32 cellular contexts compared by ENCODE assay signal in the genomic region with DNA sequence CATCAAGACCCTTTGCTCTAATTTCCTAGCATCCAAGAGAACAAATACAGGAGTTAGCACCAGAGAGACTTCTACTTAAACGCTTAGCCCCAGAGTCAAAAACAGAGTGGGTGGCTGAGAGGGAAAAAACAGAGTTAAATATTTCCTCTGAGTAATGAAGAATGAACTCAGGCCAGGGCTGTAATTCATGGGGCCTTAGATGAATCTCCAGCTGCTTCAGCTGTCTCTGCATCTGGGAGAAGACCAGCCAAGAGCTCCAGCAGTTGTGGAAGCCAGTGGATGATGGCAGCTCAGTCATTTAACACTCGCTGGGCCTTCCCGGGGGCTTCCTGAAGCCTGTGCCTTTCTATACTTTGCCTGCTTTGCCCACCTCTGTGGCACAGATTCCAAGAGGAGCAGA. TPM values are rescaled to one million over a fixed set of nuclear protein-coding genes. Genes with fewer than 3 reads are reported as not detected.
DNase-seq lines count a peak whose midpoint lies in the region; ATAC-seq and TF ChIP-seq lines count a peak whose summit lies in the region.
"Had no signal": no experiment of that assay in that cellular context is flagged by ENCODE, and none has a peak within 500 bp of the region (broad histone marks: within the 10 kb centered on the region; RNA-seq: fewer than 3 reads in every experiment).

No MANE protein-coding gene starts in this region.

- H3K9ac ChIP-seq in GM23248 = no peak overlapping the region
- H3K9ac ChIP-seq: BLaER1, neural progenitor cell had no signal

- in situ Hi-C loops in GM23248 (cut with MboI) = loop anchor here (10.0 kb wide), 1 partner anchor 392 kb away; no protein-coding TSS in a partner anchor

- H3K9me2 ChIP-seq in GM23248 (ENCODE audit: insufficient read depth) = no peaks in the 10 kb centered on the region

- H3K27me3 ChIP-seq in GM23248 (replicated peaks; ENCODE audit: insufficient read depth) = no peaks in the 10 kb centered on the region
- H3K27me3 ChIP-seq: BLaER1, right lobe of liver, tibial artery had no signal

- H4K20me1 ChIP-seq in GM23248 (ENCODE audit: insufficient read depth) = no peaks in the 10 kb centered on the region
- H4K20me1 ChIP-seq: BLaER1 had no signal

- no peaks in the 10 kb centered on the region for H3K79me2 ChIP-seq in GM23248 (ENCODE audit: insufficient read depth)

- H3K9me3 Mint-ChIP-seq in progenitor cell of endocrine pancreas (ENCODE audit: low read depth) = no peaks in the 10 kb centered on the region
- H3K9me3 Mint-ChIP-seq: activated CD4-positive, alpha-beta memory T cell treated with anti-CD3 and anti-CD28 coated beads, Interleukin-2, amount 10 ng/mL, durations not matched to agents 7 days and 5 days; H9 had no signal

- no peaks in the 10 kb centered on the region for H3K4me1 Mint-ChIP-seq in progenitor cell of endocrine pancreas (ENCODE audit: low read depth)
- H3K4me1 Mint-ChIP-seq: neural progenitor cell had no signal

- H3K36me3 ChIP-seq in GM23248 (ENCODE audit: low read depth) = no peaks in the 10 kb centered on the region
- H3K36me3 ChIP-seq: BLaER1, neural progenitor cell, right lobe of liver, tibial artery had no signal

- peak overlapping the region; percentile 41 for H3K27ac ChIP-seq in GM23248
- H3K27ac ChIP-seq: BLaER1, HL-60, neural progenitor cell, right lobe of liver had no signal

- H3K27me3 Mint-ChIP-seq in progenitor cell of endocrine pancreas = peaks cover 54% of the 10 kb centered on the region

- peaks cover 28% of the 10 kb centered on the region for H3F3A ChIP-seq in GM23248 (ENCODE audit: insufficient read depth)

- WGBS in GM23248 (ENCODE audit: low coverage in 1 of 2, low lambda C conversion rate in 2 of 2, missing lambda C conversion rate in 2 of 2), 2 experiments = 1 to 2% methylated on average over 3 of the region's 3 CpGs

- no peaks in the 10 kb centered on the region for H3K36me3 Mint-ChIP-seq in progenitor cell of endocrine pancreas (ENCODE audit: insufficient read depth)
- H3K36me3 Mint-ChIP-seq: activated naive CD4-positive, alpha-beta T cell treated with anti-CD3 and anti-CD28 coated beads, Interleukin-2, amount 10 ng/mL, durations not matched to agents 7 days and 5 days; neural progenitor cell had no signal

- peak; percentile 72 for DNase-seq in AG10803 (ENCODE audit: low read depth)
- DNase-seq in GM23248 = peak; percentile 83
- DNase-seq in fibroblast of the aortic adventitia (ENCODE audit: low read depth) = peak; percentile 60
- no peak for DNase-seq in omental fat pad (ENCODE audit: low spot score)
- DNase-seq in HCEC 1CT = no peak
- DNase-seq in NCI-H1417 treated with DMSO at 0.1 percent for 48 hours (lab: John Stamatoyannopoulos, UW) = no peak
- no peak for DNase-seq in progenitor cell of endocrine pancreas (ENCODE audit: low spot score, unreplicated experiment)
- DNase-seq in activated T-cell treated with anti-CD3 and anti-CD28 coated beads, Interleukin-2, amount 50 U/mL, for 48 hours = no peak
- DNase-seq: activated CD4-positive, alpha-beta memory T cell treated with anti-CD3 and anti-CD28 coated beads, Interleukin-2, amount 10 ng/mL, durations not matched to agents 7 days and 5 days; activated CD4-positive, alpha-beta T cell treated with anti-CD3 and anti-CD28 coated beads for 1 hour; activated CD8-positive, alpha-beta memory T cell treated with anti-CD3 and anti-CD28 coated beads, Interleukin-2, amount 50 U/mL, for 48 hours; activated naive CD4-positive, alpha-beta T cell treated with anti-CD3 and anti-CD28 coated beads, Interleukin-2, amount 10 ng/mL, durations not matched to agents 7 days and 5 days; amygdala; effector CD4-positive, alpha-beta T cell; H9; head of caudate nucleus; kidney glomerular epithelial cell; NCI-H1436 treated with DMSO at 0.1 percent for 48 hours; NCI-H2081 treated with DMSO at 0.1 percent for 48 hours; NCI-H345; NCI-H69; right lobe of liver; SHP77 treated with DMSO at 0.1 percent for 48 hours; stimulated activated CD4-positive, alpha-beta T cell treated with anti-CD3 and anti-CD28 coated beads, Interleukin-4, amount 100 ng/mL, for 4 hours; tibial artery had no signal

- no peak for TF ChIP-seq CTCF in AG10803 (conservative IDR thresholded peaks at IDR 0.05; ENCODE audit: low read length)
- no peak for TF ChIP-seq CTCF in fibroblast of the aortic adventitia (IDR thresholded peaks at IDR 0.05; ENCODE audit: insufficient read depth, low read length)
- no peak for TF ChIP-seq CTCF in omental fat pad (IDR thresholded peaks at IDR 0.05)
- TF ChIP-seq CTCF in progenitor cell of endocrine pancreas (IDR thresholded peaks at IDR 0.05; ENCODE audit: unreplicated experiment) = no peak

- peaks cover 18% of the 10 kb centered on the region for H3K4me1 ChIP-seq in GM23248 (ENCODE audit: insufficient read depth)
- H3K4me1 ChIP-seq: neural progenitor cell, right lobe of liver had no signal

- peak overlapping the region; percentile 61 for H3K4me2 ChIP-seq in GM23248 (ENCODE audit: unreplicated experiment)
- H3K4me2 ChIP-seq: BLaER1, neural progenitor cell had no signal

- H2AFZ ChIP-seq in GM23248 = no peak overlapping the region
- H2AFZ ChIP-seq: neural progenitor cell had no signal

- no peak overlapping the region for H3K4me3 Mint-ChIP-seq in progenitor cell of endocrine pancreas (ENCODE audit: low read depth)
- H3K4me3 Mint-ChIP-seq: activated CD4-positive, alpha-beta memory T cell treated with anti-CD3 and anti-CD28 coated beads, Interleukin-2, amount 10 ng/mL, durations not matched to agents 7 days and 5 days; activated naive CD4-positive, alpha-beta T cell treated with anti-CD3 and anti-CD28 coated beads, Interleukin-2, amount 10 ng/mL, durations not matched to agents 7 days and 5 days; H9; neural progenitor cell; T-helper 2 cell treated with Interferon-gamma antibody and Interleukin-4, amounts not matched to agents 5 μg/mL and 100 μg/mL, for 36 hours had no signal

- H3K27ac Mint-ChIP-seq in progenitor cell of endocrine pancreas = no peak overlapping the region
- H3K27ac Mint-ChIP-seq: activated CD4-positive, alpha-beta memory T cell treated with anti-CD3 and anti-CD28 coated beads, Interleukin-2, amount 10 ng/mL, durations not matched to agents 7 days and 5 days; activated naive CD4-positive, alpha-beta T cell treated with anti-CD3 and anti-CD28 coated beads, Interleukin-2, amount 10 ng/mL, durations not matched to agents 7 days and 5 days; H9; neural progenitor cell; T-helper 2 cell treated with Interferon-gamma antibody and Interleukin-4, amounts not matched to agents 5 μg/mL and 100 μg/mL, for 36 hours had no signal

- ATAC-seq in omental fat pad (ENCODE audit: low FRiP score) = peak; percentile 34
- ATAC-seq: right lobe of liver had no signal

- no peaks in the 10 kb centered on the region for H3K9me3 ChIP-seq in GM23248 (ENCODE audit: low read depth)
- H3K9me3 ChIP-seq: right lobe of liver, tibial artery had no signal

- H3K4me3 ChIP-seq in AG10803 (ENCODE audit: low read length) (no peak overlapping the region), GM23248 (no peak overlapping the region), fibroblast of the aortic adventitia (ENCODE audit: low read depth, low read length) (no peak overlapping the region)
- H3K4me3 ChIP-seq: BLaER1, lung, neural progenitor cell, right lobe of liver, tibial artery had no signal

RNA-seq across cellular contexts. Expression of a gene that starts 5.7 kb away (rescaled TPM):
- total RNA-seq in GM23248 (2014; rRNA removed; shearing (Covaris generic)) = 0.97 and 1.3 TPM in 2 replicates
- 0.09 TPM in 2 replicates for polyA plus RNA-seq in GM23248 (2016; fragmentation: Nextera tagmentation; extraction: Ambion mirVana)
- total RNA-seq in fibroblast of the aortic adventitia (ENCODE audit: low replicate concordance) = 8.6 and 30.8 TPM in 2 replicates
- 10 to 100 TPM; 26.3 to 49.6 (median 34.5) TPM for total RNA-seq in omental fat pad
- total RNA-seq in progenitor cell of endocrine pancreas = 1.2 TPM in 2 replicates
- total RNA-seq: activated CD4-positive, alpha-beta memory T cell treated with anti-CD3 and anti-CD28 coated beads, Interleukin-2, amount 10 ng/mL, durations not matched to agents 7 days and 5 days; G401 had no signal

RNA-seq across cellular contexts. Expression of a gene that starts 14.3 kb away (rescaled TPM):
- total RNA-seq in GM23248 (2014; rRNA removed; shearing (Covaris generic)) = under 0.01 and 0.63 TPM in 2 replicates
- polyA plus RNA-seq in GM23248 (2016; fragmentation: Nextera tagmentation; extraction: Ambion mirVana) = 0.09 and 0.10 TPM in 2 replicates
- total RNA-seq in fibroblast of the aortic adventitia (ENCODE audit: low replicate concordance) (2.6 TPM in 1 of 2 replicates, not detected in the other), omental fat pad (1 to 10 TPM in 1 of 4 donors, under 1 TPM in 3; 0.13 to 1.2 (median 0.22) TPM), progenitor cell of endocrine pancreas (0.22 and 0.40 TPM in 2 replicates)
- total RNA-seq: activated CD4-positive, alpha-beta memory T cell treated with anti-CD3 and anti-CD28 coated beads, Interleukin-2, amount 10 ng/mL, durations not matched to agents 7 days and 5 days; bronchial epithelial cell; G401 had no signal

Comparison
In these comparisons a context has a peak if more than half of its experiments do, and no peak if none do; other contexts are left out.
1. DNase-seq: peak in AG10803 (single experiment), GM23248 (single experiment) and fibroblast of the aortic adventitia (single experiment); none in omental fat pad (single experiment), HCEC 1CT (single experiment), NCI-H1417 treated with DMSO at 0.1 percent for 48 hours (single experiment), progenitor cell of endocrine pancreas (single experiment) and activated T-cell treated with anti-CD3 and anti-CD28 coated beads, Interleukin-2, amount 50 U/mL, for 48 hours (0 of 2).